ENCODE assay signal across 8 cellular contexts in genomic region chr17:70622382-70623260, GRCh38.
DNase-seq lines count a peak whose midpoint lies in the region; ATAC-seq and TF ChIP-seq lines count a peak whose summit lies in the region.

No MANE protein-coding gene starts in this region.

- H3K9ac ChIP-seq in colonic mucosa (ENCODE audit: low read depth in 2 of 2, low read length in 2 of 2) (no peak overlapping the region), mesendoderm (ENCODE audit: low read length) (no peak overlapping the region)

- DNase-seq in COLO668 (lab: John Stamatoyannopoulos, UW; ENCODE audit: unreplicated experiment) (peak; percentile 47), HFF-Myc (ENCODE audit: extremely low read depth, low read depth) (no peak), NOMO-1 (lab: John Stamatoyannopoulos, UW; ENCODE audit: unreplicated experiment in 2 of 2) (peak; percentile 50 to 74), colonic mucosa (peak; percentile 63), mesendoderm (peak; percentile 68), germinal center (ENCODE audit: low spot score) (no peak)
- no peak for DNase-seq in stimulated activated CD4-positive, alpha-beta T cell treated with anti-CD3 and anti-CD28 coated beads, Interleukin-12 subunit alpha, Interleukin-12 subunit beta, amount 100 ng/mL, for 4 hours

- no peak overlapping the region for H4K5ac ChIP-seq in mesendoderm (ENCODE audit: low read length)

- no peak overlapping the region for H2AK5ac ChIP-seq in mesendoderm (ENCODE audit: low read length)

- no CpG with 5 or more reads among the region's 12 CpGs for WGBS in mesendoderm (ENCODE audit: extremely low coverage, insufficient coverage, low lambda C conversion rate)

- H2BK120ac ChIP-seq in mesendoderm (ENCODE audit: low read depth, low read length): no peak overlapping the region

- no peak for ATAC-seq in HG03175 (IDR thresholded peaks at IDR 0.05; ENCODE audit: unreplicated experiment)

- H3K4me2 ChIP-seq in mesendoderm (ENCODE audit: low read length): no peak overlapping the region

- H3K4me3 ChIP-seq in HFF-Myc (replicated peaks; ENCODE audit: low read depth, low read length) (no peak overlapping the region), colonic mucosa (no peak overlapping the region), mesendoderm (ENCODE audit: low read length) (no peak overlapping the region)

- intact Hi-C loops in colonic mucosa (cut with DNase I): loop anchor here (5.0 kb wide), 2 partner anchors 1015 to 1055 kb away; no protein-coding TSS in a partner anchor

- no peaks in the 10 kb centered on the region for H3K4me1 ChIP-seq in colonic mucosa
- H3K4me1 ChIP-seq in mesendoderm (ENCODE audit: control insufficient read depth, low read depth, low read length): no peaks in the 10 kb centered on the region

- H3K4ac ChIP-seq in mesendoderm (ENCODE audit: low read depth, low read length): no peak overlapping the region

- H3K36me3 ChIP-seq in colonic mucosa: no peaks in the 10 kb centered on the region
- H3K36me3 ChIP-seq in mesendoderm (ENCODE audit: control insufficient read depth, insufficient read depth, low read length): no peaks in the 10 kb centered on the region

- H3K27ac ChIP-seq in colonic mucosa: no peak overlapping the region
- H3K27ac ChIP-seq in mesendoderm (ENCODE audit: low read depth, low read length): no peak overlapping the region

- no peak overlapping the region for H4K8ac ChIP-seq in mesendoderm (ENCODE audit: low read depth, low read length)

- H2BK15ac ChIP-seq in mesendoderm (replicated peaks; ENCODE audit: low read depth): no peak overlapping the region

- no peak overlapping the region for H2BK5ac ChIP-seq in mesendoderm (ENCODE audit: low read length)

- H3K18ac ChIP-seq in mesendoderm (ENCODE audit: low read length): no peak overlapping the region

- no peaks in the 10 kb centered on the region for H3K9me3 ChIP-seq in colonic mucosa

- H3K27me3 ChIP-seq in colonic mucosa (no peaks in the 10 kb centered on the region), mesendoderm (ENCODE audit: insufficient read depth, low read length, poor library complexity) (no peaks in the 10 kb centered on the region)

- no peaks in the 10 kb centered on the region for H3K79me2 ChIP-seq in mesendoderm (ENCODE audit: control insufficient read depth, insufficient read depth, low read length)

- H3K56ac ChIP-seq in mesendoderm (ENCODE audit: low read length): no peak overlapping the region

- peak; percentile 60 for TF ChIP-seq CTCF in HFF-Myc (IDR thresholded peaks at IDR 0.05; ENCODE audit: low read depth, low read length, missing control alignments)
- TF ChIP-seq CTCF in colonic mucosa (IDR thresholded peaks at IDR 0.05): peak; percentile 41

- no peaks in the 10 kb centered on the region for H3K79me1 ChIP-seq in mesendoderm (ENCODE audit: low read length)

- no peak overlapping the region for H3K23ac ChIP-seq in mesendoderm (ENCODE audit: low read length)

Comparison
In these comparisons a context has a peak if more than half of its experiments do, and no peak if none do; other contexts are left out.
1. DNase-seq: peak in COLO668 (single experiment), NOMO-1 (2 of 2), colonic mucosa (single experiment) and mesendoderm (single experiment); none in HFF-Myc (single experiment), stimulated activated CD4-positive, alpha-beta T cell treated with anti-CD3 and anti-CD28 coated beads, Interleukin-12 subunit alpha, Interleukin-12 subunit beta, amount 100 ng/mL, for 4 hours (single experiment) and germinal center (single experiment).